In genomic region chr5:27191786-27192505, GRCh38 we compare ENCODE assay signal across 26 cellular contexts.
DNase-seq lines count a peak whose midpoint lies in the region; ATAC-seq, FAIRE-seq and TF ChIP-seq lines count a peak whose summit lies in the region.
"Had no signal": no experiment of that assay in that cellular context is flagged by ENCODE, and none has a peak within 500 bp of the region (broad histone marks: within the 10 kb centered on the region; RNA-seq: fewer than 3 reads in every experiment).

No MANE protein-coding gene starts in this region.

- no peak overlapping the region for H3K27ac Mint-ChIP-seq in immature natural killer cell
- H3K27ac Mint-ChIP-seq: activated naive CD4-positive, alpha-beta T cell treated with anti-CD3 and anti-CD28 coated beads, Interleukin-2, amount 10 ng/mL, durations not matched to agents 7 days and 5 days; activated T-cell treated with anti-CD3 and anti-CD28 coated beads, Interleukin-2, amount 50 U/mL, for 24 hours; GM23338 had no signal

- no peaks in the 10 kb centered on the region for H3K4me1 Mint-ChIP-seq in immature natural killer cell
- H3K4me1 Mint-ChIP-seq: activated naive CD4-positive, alpha-beta T cell treated with anti-CD3 and anti-CD28 coated beads, Interleukin-2, amount 10 ng/mL, durations not matched to agents 7 days and 5 days; GM23338 had no signal

- TF ChIP-seq CTCF in HepG2 (CRISPR knock-in tag; IDR thresholded peaks at IDR 0.05): no peak
- TF ChIP-seq CTCF in right lobe of liver (IDR thresholded peaks at IDR 0.05): no peak
- no peak for TF ChIP-seq CTCF in epithelial cell of esophagus (IDR thresholded peaks at IDR 0.05; ENCODE audit: insufficient read depth, low read depth, low read length, missing control alignments)

- H3K4me3 ChIP-seq in HepG2 (replicated peaks in 1 of 3; ENCODE audit: insufficient read depth in 1 of 3, low read depth in 2 of 3, low read length in 3 of 3) (no peak overlapping the region), right lobe of liver (no peak overlapping the region), SK-N-MC (no peak overlapping the region), epithelial cell of esophagus (ENCODE audit: low read length) (no peak overlapping the region)
- H3K4me3 ChIP-seq: BLaER1 treated with 17β-estradiol and CSF1 and Interleukin-3, amounts not matched to agents 10 nM and 100 nM; GM23338; hepatocyte; lung; right atrium auricular region; testis had no signal

- intact Hi-C loops in HepG2 (cut with micrococcal nuclease; ENCODE audit: unreplicated experiment): no loop called here
- intact Hi-C loops in right lobe of liver (cut with DNase I): no loop called here

- 39% methylated on average over 7 of the region's 7 CpGs for WGBS in HepG2 (ENCODE audit: low lambda C conversion rate)
- WGBS in right lobe of liver (ENCODE audit: insufficient coverage, low coverage, low lambda C conversion rate, missing lambda C conversion rate): 58% methylated on average over 7 of the region's 7 CpGs

- BruUV-seq in HepG2 (replicated peaks; lab: Mats Ljungman, UMichigan): no TSS peak

- H2AFZ ChIP-seq in HepG2 (ENCODE audit: low read length): no peak overlapping the region
- H2AFZ ChIP-seq: GM23338, hepatocyte had no signal

- H3K4me2 ChIP-seq in HepG2 (ENCODE audit: low read depth, low read length): no peak overlapping the region
- H3K4me2 ChIP-seq: BLaER1 treated with 17β-estradiol and CSF1 and Interleukin-3, amounts not matched to agents 10 nM and 100 nM; GM23338; hepatocyte had no signal

- H3K9ac ChIP-seq in HepG2 (ENCODE audit: insufficient read depth, low read depth, low read length) (no peak overlapping the region), SK-N-MC (ENCODE audit: insufficient read length) (no peak overlapping the region)
- H3K9ac ChIP-seq: BLaER1 treated with 17β-estradiol and CSF1 and Interleukin-3, amounts not matched to agents 10 nM and 100 nM had no signal

- no peak for FAIRE-seq in HepG2 (lab: Jason Lieb, UNC)
- FAIRE-seq: colon, islet of Langerhans, RCC 7860 had no signal

- no peak overlapping the region for H3K27ac ChIP-seq in HepG2 (ENCODE audit: extremely low read length, insufficient read depth, low read length)
- no peak overlapping the region for H3K27ac ChIP-seq in right lobe of liver
- H3K27ac ChIP-seq in SK-N-MC: no peak overlapping the region
- H3K27ac ChIP-seq: BLaER1 treated with 17β-estradiol and CSF1 and Interleukin-3, amounts not matched to agents 10 nM and 100 nM; hepatocyte; right atrium auricular region; testis had no signal

- H3K4me1 ChIP-seq in HepG2 (ENCODE audit: insufficient read depth, low read length) (no peaks in the 10 kb centered on the region), right lobe of liver (no peaks in the 10 kb centered on the region)
- H3K4me1 ChIP-seq: BLaER1 treated with 17β-estradiol and CSF1 and Interleukin-3, amounts not matched to agents 10 nM and 100 nM; right atrium auricular region; testis had no signal

- DNase-seq in HepG2 (ENCODE audit: low spot score) (no peak), right lobe of liver (no peak), SK-N-MC (ENCODE audit: low read depth, low spot score) (peak; percentile 14), epithelial cell of esophagus (ENCODE audit: low read depth) (peak; percentile 67), stromal cell of bone marrow (ENCODE audit: low read depth) (peak; percentile 2), immature natural killer cell (no peak), pons (ENCODE audit: low spot score) (no peak)
- DNase-seq: activated naive CD4-positive, alpha-beta T cell treated with anti-CD3 and anti-CD28 coated beads, Interleukin-2, amount 10 ng/mL, durations not matched to agents 7 days and 5 days; activated T-cell treated with anti-CD3 and anti-CD28 coated beads, Interleukin-2, amount 50 U/mL, for 24 hours; anterior cingulate cortex; KG1; NCI-H1105 treated with DMSO at 0.1 percent for 48 hours; NCI-H2107; NK-92 treated with Interleukin-12 subunit alpha and Interleukin-12 subunit beta, amount 100 ng/mL, for 24 hours; occipital lobe; testis had no signal

- H3K79me2 ChIP-seq in HepG2 (ENCODE audit: insufficient read depth, low read length): no peaks in the 10 kb centered on the region
- H3K79me2 ChIP-seq: hepatocyte had no signal

- no peaks in the 10 kb centered on the region for H3K36me3 Mint-ChIP-seq in immature natural killer cell
- H3K36me3 Mint-ChIP-seq: activated naive CD4-positive, alpha-beta T cell treated with anti-CD3 and anti-CD28 coated beads, Interleukin-2, amount 10 ng/mL, durations not matched to agents 7 days and 5 days had no signal

- peaks cover 0 to 56% (median 32%) of the 10 kb centered on the region in 6 donors for H3K9me3 Mint-ChIP-seq in immature natural killer cell

- POLR2A ChIA-PET in HepG2 (lab: Yijun Ruan, JAX): no interaction called here

- H3K27me3 ChIP-seq in HepG2 (ENCODE audit: control insufficient read depth in 1 of 2, insufficient read depth in 2 of 2, low read length in 2 of 2) (no peaks in the 10 kb centered on the region), right lobe of liver (no peaks in the 10 kb centered on the region)
- H3K27me3 ChIP-seq: BLaER1 treated with 17β-estradiol and CSF1 and Interleukin-3, amounts not matched to agents 10 nM and 100 nM; hepatocyte; right atrium auricular region; testis had no signal

- no peak for TF ChIP-seq RAD21 in HepG2 (CRISPR knock-in tag; IDR thresholded peaks at IDR 0.05)

- H3K36me3 ChIP-seq in HepG2 (replicated peaks in 1 of 2; ENCODE audit: control insufficient read depth in 1 of 2, insufficient read depth in 2 of 2, low read length in 2 of 2) (no peaks in the 10 kb centered on the region), right lobe of liver (no peaks in the 10 kb centered on the region), SK-N-MC (ENCODE audit: insufficient read depth, low read length) (no peaks in the 10 kb centered on the region)
- H3K36me3 ChIP-seq: BLaER1 treated with 17β-estradiol and CSF1 and Interleukin-3, amounts not matched to agents 10 nM and 100 nM; right atrium auricular region had no signal

- in situ Hi-C loops in HepG2 (cut with HindIII; ENCODE audit: extremely low pct_ligation_motif_present, low pct_unique_long_range_greater_than_20kb): no loop called here

- H3K4me3 Mint-ChIP-seq in immature natural killer cell: no peak overlapping the region
- H3K4me3 Mint-ChIP-seq: activated naive CD4-positive, alpha-beta T cell treated with anti-CD3 and anti-CD28 coated beads, Interleukin-2, amount 10 ng/mL, durations not matched to agents 7 days and 5 days; activated T-cell treated with anti-CD3 and anti-CD28 coated beads, Interleukin-2, amount 50 U/mL, for 24 hours; GM23338 had no signal

- H3K9me3 ChIP-seq in HepG2 (ENCODE audit: low read length) (no peaks in the 10 kb centered on the region), right lobe of liver (no peaks in the 10 kb centered on the region), SK-N-MC (ENCODE audit: low read depth, low read length) (no peaks in the 10 kb centered on the region)
- H3K9me3 ChIP-seq: right atrium auricular region, testis had no signal

- no peaks in the 10 kb centered on the region for H3K27me3 Mint-ChIP-seq in immature natural killer cell (ENCODE audit: low read depth in 3 of 3)
- H3K27me3 Mint-ChIP-seq: activated naive CD4-positive, alpha-beta T cell treated with anti-CD3 and anti-CD28 coated beads, Interleukin-2, amount 10 ng/mL, durations not matched to agents 7 days and 5 days; activated T-cell treated with anti-CD3 and anti-CD28 coated beads, Interleukin-2, amount 50 U/mL, for 24 hours had no signal

- no peak for TF ChIP-seq POLR2A in HepG2 (IDR thresholded peaks at IDR 0.05; ENCODE audit: insufficient read depth in 1 of 2, low read depth in 2 of 2, low read length in 2 of 2)
- no peak for TF ChIP-seq POLR2A in right lobe of liver (IDR thresholded peaks at IDR 0.05)

- H4K20me1 ChIP-seq in HepG2 (ENCODE audit: insufficient read depth, low read length): no peaks in the 10 kb centered on the region
- H4K20me1 ChIP-seq: BLaER1 treated with 17β-estradiol and CSF1 and Interleukin-3, amounts not matched to agents 10 nM and 100 nM had no signal

- ATAC-seq in HepG2: no peak
- no peak for ATAC-seq in right lobe of liver
- ATAC-seq in HG02642 (IDR thresholded peaks at IDR 0.05; ENCODE audit: poor library complexity, unreplicated experiment): no peak
- ATAC-seq: activated CD4-positive, CD25-positive, alpha-beta regulatory T cell treated with anti-CD3 and anti-CD28 coated beads, Interleukin-2, amount 50 U/mL, for 24 hours; GM23338 had no signal

- CTCF ChIA-PET in HepG2 (lab: Yijun Ruan, JAX; ENCODE audit: low intra/inter-chr PET ratio, low total read pairs): no interaction called here

- TF ChIP-seq EP300 in HepG2 (IDR thresholded peaks at IDR 0.05; ENCODE audit: low read depth in 2 of 2, low read length in 2 of 2) (no peak), HepG2 (CRISPR knock-in tag; IDR thresholded peaks at IDR 0.05; ENCODE audit: borderline replicate concordance) (no peak)

TF ChIP-seq in HepG2, 621 proteins besides CTCF, POLR2A, EP300 and RAD21:
- TF ChIP-seq ZNF232 (CRISPR knock-in tag; IDR thresholded peaks at IDR 0.05; ENCODE audit: borderline replicate concordance) (no peak), CEBPB (IDR thresholded peaks at IDR 0.05; ENCODE audit: borderline replicate concordance, low read depth, low read length) (peak; percentile 56)
- TF ChIP-seq, protein P1, sequence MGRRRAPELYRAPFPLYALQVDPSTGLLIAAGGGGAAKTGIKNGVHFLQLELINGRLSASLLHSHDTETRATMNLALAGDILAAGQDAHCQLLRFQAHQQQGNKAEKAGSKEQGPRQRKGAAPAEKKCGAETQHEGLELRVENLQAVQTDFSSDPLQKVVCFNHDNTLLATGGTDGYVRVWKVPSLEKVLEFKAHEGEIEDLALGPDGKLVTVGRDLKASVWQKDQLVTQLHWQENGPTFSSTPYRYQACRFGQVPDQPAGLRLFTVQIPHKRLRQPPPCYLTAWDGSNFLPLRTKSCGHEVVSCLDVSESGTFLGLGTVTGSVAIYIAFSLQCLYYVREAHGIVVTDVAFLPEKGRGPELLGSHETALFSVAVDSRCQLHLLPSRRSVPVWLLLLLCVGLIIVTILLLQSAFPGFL (CRISPR knock-in tag; IDR thresholded peaks at IDR 0.05): no peak

Comparison
In these comparisons a context has a peak if more than half of its experiments do, and no peak if none do; other contexts are left out.
1. DNase-seq: peak in SK-N-MC (single experiment), epithelial cell of esophagus (single experiment) and stromal cell of bone marrow (single experiment); none in HepG2 (single experiment), right lobe of liver (0 of 3), immature natural killer cell (0 of 3) and pons (single experiment).